28 cellular contexts compared by ENCODE assay signal in the genomic region with DNA sequence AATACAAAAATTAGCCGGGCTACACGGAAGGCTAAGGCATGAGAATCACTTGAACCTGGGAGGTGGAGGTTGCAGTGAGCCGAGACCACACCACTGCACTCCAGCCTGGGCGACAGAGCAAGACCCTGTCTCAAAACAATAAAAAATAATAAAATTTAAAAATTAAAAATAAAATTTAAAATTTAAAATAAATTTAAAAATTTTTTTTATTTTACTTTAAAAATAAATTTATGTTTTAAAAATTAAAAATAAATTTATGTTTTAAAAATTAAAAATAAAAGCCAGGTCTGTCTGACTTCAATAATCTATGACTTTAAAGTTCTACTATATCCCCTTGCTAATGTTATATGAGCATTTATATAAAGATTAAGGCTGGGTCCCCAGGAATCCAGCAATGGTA.
A peak's percentile ranks its signal among the peaks of the same experiment; 100 is the strongest.
DNase-seq lines count a peak whose midpoint lies in the region; ATAC-seq, FAIRE-seq and TF ChIP-seq lines count a peak whose summit lies in the region.
"Had no signal": no experiment of that assay in that cellular context is flagged by ENCODE, and none has a peak within 500 bp of the region (broad histone marks: within the 10 kb centered on the region; RNA-seq: fewer than 3 reads in every experiment).

No MANE protein-coding gene starts in this region.

- no peak overlapping the region for H3K9ac ChIP-seq in H9 (ENCODE audit: extremely low read depth, insufficient read length, low read length)

- peaks cover 7 to 18% (median 10%) of the 10 kb centered on the region in 3 experiments; a peak in 5 of 7 replicates for H3K36me3 Mint-ChIP-seq in H9 (ENCODE audit: insufficient read depth in 1 of 3, low read depth in 3 of 3)
- H3K36me3 Mint-ChIP-seq in brain, result peaks cover 15% of the 10 kb centered on the region
- H3K36me3 Mint-ChIP-seq in nephron (ENCODE audit: low read depth), result no peaks in the 10 kb centered on the region
- H3K36me3 Mint-ChIP-seq: IgD-negative memory B cell had no signal

- H3K9me3 ChIP-seq in H9 (ENCODE audit: control insufficient read depth, low read depth, low read length), result no peaks in the 10 kb centered on the region
- H3K9me3 ChIP-seq: esophagus squamous epithelium, lower lobe of right lung, tibial artery, vagina had no signal

- no peak overlapping the region for H2BK5ac ChIP-seq in H9 (ENCODE audit: insufficient read length, low read length)

- H3K27ac Mint-ChIP-seq in H9 (peak overlapping the region in 1 of 3 experiments; percentile 83; a peak in 1 of 7 replicates), brain (peak overlapping the region in 3 of 5 experiments; percentile 7 to 77 (median 27)), nephron (peak overlapping the region; percentile 53 to 90 (median 77))
- H3K27ac Mint-ChIP-seq: T-helper 17 cell had no signal

- no peak for TF ChIP-seq POLR2A in H54 (IDR thresholded peaks at IDR 0.05; ENCODE audit: low read depth, low read length)

- H4K8ac ChIP-seq in H9 (replicated peaks; ENCODE audit: insufficient read length, low read depth, low read length), result no peak overlapping the region

- H3K4me2 ChIP-seq in H9 (ENCODE audit: insufficient read depth, insufficient read length, low read length), result no peak overlapping the region
- H3K4me2 ChIP-seq: smooth muscle cell had no signal

- H2BK15ac ChIP-seq in H9 (ENCODE audit: low read depth, low read length), result no peak overlapping the region

- H2AK5ac ChIP-seq in H9 (ENCODE audit: insufficient read length, low read length), result no peak overlapping the region

- no peaks in the 10 kb centered on the region for H3K79me2 ChIP-seq in H9 (ENCODE audit: insufficient read depth, low read length)

- FAIRE-seq in A204.1 (lab: Jason Lieb, UNC) (peak; percentile 87), H54 (lab: Jason Lieb, UNC) (no peak)

- ATAC-seq in HG03280 (IDR thresholded peaks at IDR 0.05; ENCODE audit: unreplicated experiment), result no peak
- ATAC-seq: foreskin keratinocyte, lower lobe of right lung, Panc1, T-helper 17 cell had no signal

- no peak for DNase-seq in H9
- DNase-seq in DMS153 (lab: John Stamatoyannopoulos, UW), result no peak
- no peak for DNase-seq in H54 (ENCODE audit: insufficient read length, low spot score)
- no peak for DNase-seq in stimulated activated CD4-positive, alpha-beta T cell treated with anti-CD3 and anti-CD28 coated beads, Interleukin-4, amount 100 ng/mL, for 24 hours
- DNase-seq: ACHN, activated gamma-delta T cell, caudate nucleus, DMS 273 treated with DMSO at 0.1 percent for 48 hours, esophagus squamous epithelium, foreskin keratinocyte, lower lobe of right lung, NCI-H1048, NCI-H2107, NCI-H345, posterior cingulate gyrus, right cardiac atrium, SHP77, T-helper 17 cell, tibial artery had no signal

- no peak overlapping the region for H3K4ac ChIP-seq in H9 (ENCODE audit: low read depth, low read length)

- no peaks in the 10 kb centered on the region for H3K9me3 Mint-ChIP-seq in H9
- no peaks in the 10 kb centered on the region for H3K9me3 Mint-ChIP-seq in brain
- H3K9me3 Mint-ChIP-seq in nephron, result no peaks in the 10 kb centered on the region

- TF ChIP-seq CTCF in H9 (conservative IDR thresholded peaks at IDR 0.05) (no peak), brain (conservative IDR thresholded peaks at IDR 0.05) (no peak), nephron (IDR thresholded peaks at IDR 0.05; ENCODE audit: unreplicated experiment in 3 of 3) (no peak)

- H3K14ac ChIP-seq in H9 (ENCODE audit: insufficient read depth, low read length), result no peak overlapping the region

- no peak overlapping the region for H3T11ph ChIP-seq in H9 (ENCODE audit: low read length)

- H3K56ac ChIP-seq in H9 (ENCODE audit: insufficient read length, low read depth, low read length), result no peak overlapping the region

- H3K4me3 Mint-ChIP-seq in H9, result no peak overlapping the region
- H3K4me3 Mint-ChIP-seq in brain, result peak overlapping the region in 1 of 5 experiments; percentile 24
- no peak overlapping the region for H3K4me3 Mint-ChIP-seq in nephron
- H3K4me3 Mint-ChIP-seq: T-helper 17 cell had no signal

- no peaks in the 10 kb centered on the region for H4K20me1 ChIP-seq in H9 (ENCODE audit: control insufficient read depth, insufficient read depth, insufficient read length)

- no peak overlapping the region for H3K23ac ChIP-seq in H9 (ENCODE audit: insufficient read length, low read depth, low read length)

- H3K23me2 ChIP-seq in H9 (ENCODE audit: insufficient read length, low read depth, low read length, poor library complexity, severe bottlenecking), result no peaks in the 10 kb centered on the region

- no peak overlapping the region for H2BK120ac ChIP-seq in H9 (ENCODE audit: low read depth, low read length, poor library complexity, severe bottlenecking)

- no peak overlapping the region for H4K91ac ChIP-seq in H9 (ENCODE audit: insufficient read length, low read depth, low read length)

- H3K27me3 ChIP-seq in H9 (ENCODE audit: insufficient read depth, low read length), result no peaks in the 10 kb centered on the region
- H3K27me3 ChIP-seq: foreskin keratinocyte, tibial artery, vagina had no signal

- H2BK20ac ChIP-seq in H9 (ENCODE audit: low read depth, low read length, poor library complexity, severe bottlenecking), result no peak overlapping the region

- H3K4me1 ChIP-seq in H9 (ENCODE audit: insufficient read depth, low read length), result peaks cover 3% of the 10 kb centered on the region; the same call in 1 of the 2 replicates
- H3K4me1 ChIP-seq: foreskin keratinocyte, lower lobe of right lung, tibial artery, vagina had no signal

- peak overlapping the region; percentile 2 for H3K27ac ChIP-seq in H9 (ENCODE audit: insufficient read length, low read depth, low read length)
- H3K27ac ChIP-seq: coronary artery, esophagus squamous epithelium, foreskin keratinocyte, lower lobe of right lung, tibial artery, vagina had no signal

- H3K4me1 Mint-ChIP-seq in H9, result peaks cover 17 to 22% of the 10 kb centered on the region in 2 experiments
- peaks cover 13% of the 10 kb centered on the region for H3K4me1 Mint-ChIP-seq in brain
- peaks cover 5% of the 10 kb centered on the region for H3K4me1 Mint-ChIP-seq in nephron

- no peak overlapping the region for H3K18ac ChIP-seq in H9 (ENCODE audit: insufficient read length, low read depth, low read length)

- no CpG with 5 or more reads among the region's 4 CpGs for WGBS in H9 (ENCODE audit: extremely low coverage, insufficient read length, low lambda C conversion rate)

- H3K27me3 Mint-ChIP-seq in H9 (ENCODE audit: low read depth) (no peaks in the 10 kb centered on the region), brain (no peaks in the 10 kb centered on the region), nephron (ENCODE audit: low read depth) (peaks cover 5% of the 10 kb centered on the region)
- H3K27me3 Mint-ChIP-seq: T-helper 17 cell had no signal

- H3K79me1 ChIP-seq in H9 (ENCODE audit: insufficient read depth, low read depth, low read length, poor library complexity, severe bottlenecking), result no peaks in the 10 kb centered on the region

- H2BK12ac ChIP-seq in H9 (ENCODE audit: insufficient read length, low read depth, low read length), result no peak overlapping the region

- H4K5ac ChIP-seq in H9 (ENCODE audit: insufficient read length, low read depth, low read length), result no peak overlapping the region

- H2AFZ ChIP-seq in H9 (ENCODE audit: low read length), result no peak overlapping the region
